ENCODE assay signal across 1 cellular context in the genomic region with DNA sequence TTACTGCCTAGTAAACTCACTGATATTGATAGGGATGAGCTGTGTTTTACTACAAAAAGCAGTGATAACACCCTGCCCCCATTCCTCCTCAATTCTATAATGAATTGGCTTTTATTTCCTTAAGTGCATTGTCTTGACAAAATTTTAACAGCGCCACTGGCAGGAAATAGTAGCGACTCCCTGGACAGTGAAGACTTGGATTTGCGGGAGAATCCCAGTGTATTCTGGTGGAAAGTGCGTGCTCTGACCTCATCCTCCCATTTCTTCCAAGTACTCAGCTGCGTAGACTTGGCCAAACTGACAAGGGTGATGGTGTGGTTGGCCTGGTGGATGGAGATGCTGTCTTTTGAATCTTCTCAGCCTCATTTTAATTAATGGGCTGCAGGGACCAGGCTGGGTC.
TF ChIP-seq lines count a peak whose summit lies in the region.

No MANE protein-coding gene starts in this region.

TF ChIP-seq in GM12878, 131 proteins besides CTCF, POLR2A, EP300 and RAD21:
- TF ChIP-seq, protein P1, sequence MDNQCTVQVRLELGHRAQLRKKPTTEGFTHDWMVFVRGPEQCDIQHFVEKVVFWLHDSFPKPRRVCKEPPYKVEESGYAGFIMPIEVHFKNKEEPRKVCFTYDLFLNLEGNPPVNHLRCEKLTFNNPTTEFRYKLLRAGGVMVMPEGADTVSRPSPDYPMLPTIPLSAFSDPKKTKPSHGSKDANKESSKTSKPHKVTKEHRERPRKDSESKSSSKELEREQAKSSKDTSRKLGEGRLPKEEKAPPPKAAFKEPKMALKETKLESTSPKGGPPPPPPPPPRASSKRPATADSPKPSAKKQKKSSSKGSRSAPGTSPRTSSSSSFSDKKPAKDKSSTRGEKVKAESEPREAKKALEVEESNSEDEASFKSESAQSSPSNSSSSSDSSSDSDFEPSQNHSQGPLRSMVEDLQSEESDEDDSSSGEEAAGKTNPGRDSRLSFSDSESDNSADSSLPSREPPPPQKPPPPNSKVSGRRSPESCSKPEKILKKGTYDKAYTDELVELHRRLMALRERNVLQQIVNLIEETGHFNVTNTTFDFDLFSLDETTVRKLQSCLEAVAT (IDR thresholded peaks at IDR 0.05), result no peak
- TF ChIP-seq CHD1 (IDR thresholded peaks at IDR 0.05; ENCODE audit: low read depth, low read length) (no peak), ATF7 (IDR thresholded peaks at IDR 0.05; ENCODE audit: low read depth) (no peak), EED (IDR thresholded peaks at IDR 0.05; ENCODE audit: low read depth) (no peak), HCFC1 (IDR thresholded peaks at IDR 0.05; ENCODE audit: low read length) (no peak), STAT1 (conservative IDR thresholded peaks at IDR 0.05) (no peak), SREBF2 (IDR thresholded peaks at IDR 0.05; ENCODE audit: low read length) (no peak), NR2C1 (IDR thresholded peaks at IDR 0.05) (no peak), JUND (IDR thresholded peaks at IDR 0.05; ENCODE audit: low read depth, low read length) (no peak), NR2F1 (conservative IDR thresholded peaks at IDR 0.05) (no peak), LARP7 (IDR thresholded peaks at IDR 0.05) (no peak), RFX5 (IDR thresholded peaks at IDR 0.05; ENCODE audit: low read depth, low read length) (no peak), SRF (IDR thresholded peaks at IDR 0.05; ENCODE audit: low read depth in 2 of 2, low read length in 2 of 2) (no peak), RELA (IDR thresholded peaks at IDR 0.05; ENCODE audit: borderline replicate concordance, partially characterized antibody) (no peak), CBFB (IDR thresholded peaks at IDR 0.05; ENCODE audit: low read depth) (no peak), SREBF1 (IDR thresholded peaks at IDR 0.05; ENCODE audit: low read length) (no peak), KAT2A (conservative IDR thresholded peaks at IDR 0.05; ENCODE audit: control insufficient read depth, low read depth, low read length) (no peak), CBX3 (IDR thresholded peaks at IDR 0.05; ENCODE audit: borderline replicate concordance, low read depth) (no peak)
- TF ChIP-seq, protein P2, sequence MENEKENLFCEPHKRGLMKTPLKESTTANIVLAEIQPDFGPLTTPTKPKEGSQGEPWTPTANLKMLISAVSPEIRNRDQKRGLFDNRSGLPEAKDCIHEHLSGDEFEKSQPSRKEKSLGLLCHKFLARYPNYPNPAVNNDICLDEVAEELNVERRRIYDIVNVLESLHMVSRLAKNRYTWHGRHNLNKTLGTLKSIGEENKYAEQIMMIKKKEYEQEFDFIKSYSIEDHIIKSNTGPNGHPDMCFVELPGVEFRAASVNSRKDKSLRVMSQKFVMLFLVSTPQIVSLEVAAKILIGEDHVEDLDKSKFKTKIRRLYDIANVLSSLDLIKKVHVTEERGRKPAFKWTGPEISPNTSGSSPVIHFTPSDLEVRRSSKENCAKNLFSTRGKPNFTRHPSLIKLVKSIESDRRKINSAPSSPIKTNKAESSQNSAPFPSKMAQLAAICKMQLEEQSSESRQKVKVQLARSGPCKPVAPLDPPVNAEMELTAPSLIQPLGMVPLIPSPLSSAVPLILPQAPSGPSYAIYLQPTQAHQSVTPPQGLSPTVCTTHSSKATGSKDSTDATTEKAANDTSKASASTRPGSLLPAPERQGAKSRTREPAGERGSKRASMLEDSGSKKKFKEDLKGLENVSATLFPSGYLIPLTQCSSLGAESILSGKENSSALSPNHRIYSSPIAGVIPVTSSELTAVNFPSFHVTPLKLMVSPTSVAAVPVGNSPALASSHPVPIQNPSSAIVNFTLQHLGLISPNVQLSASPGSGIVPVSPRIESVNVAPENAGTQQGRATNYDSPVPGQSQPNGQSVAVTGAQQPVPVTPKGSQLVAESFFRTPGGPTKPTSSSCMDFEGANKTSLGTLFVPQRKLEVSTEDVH (IDR thresholded peaks at IDR 0.05; ENCODE audit: low read depth, partially characterized antibody), result no peak
- TF ChIP-seq, protein P3, sequence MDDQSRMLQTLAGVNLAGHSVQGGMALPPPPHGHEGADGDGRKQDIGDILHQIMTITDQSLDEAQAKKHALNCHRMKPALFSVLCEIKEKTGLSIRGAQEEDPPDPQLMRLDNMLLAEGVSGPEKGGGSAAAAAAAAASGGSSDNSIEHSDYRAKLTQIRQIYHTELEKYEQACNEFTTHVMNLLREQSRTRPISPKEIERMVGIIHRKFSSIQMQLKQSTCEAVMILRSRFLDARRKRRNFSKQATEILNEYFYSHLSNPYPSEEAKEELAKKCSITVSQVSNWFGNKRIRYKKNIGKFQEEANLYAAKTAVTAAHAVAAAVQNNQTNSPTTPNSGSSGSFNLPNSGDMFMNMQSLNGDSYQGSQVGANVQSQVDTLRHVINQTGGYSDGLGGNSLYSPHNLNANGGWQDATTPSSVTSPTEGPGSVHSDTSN (IDR thresholded peaks at IDR 0.05; ENCODE audit: insufficient replicate concordance, low read depth, low read length), result no peak
TF ChIP-seq in GM12878: peak in this region for 0.
